Comparison of ENCODE assay signal across 8 cellular contexts in the genomic region with DNA sequence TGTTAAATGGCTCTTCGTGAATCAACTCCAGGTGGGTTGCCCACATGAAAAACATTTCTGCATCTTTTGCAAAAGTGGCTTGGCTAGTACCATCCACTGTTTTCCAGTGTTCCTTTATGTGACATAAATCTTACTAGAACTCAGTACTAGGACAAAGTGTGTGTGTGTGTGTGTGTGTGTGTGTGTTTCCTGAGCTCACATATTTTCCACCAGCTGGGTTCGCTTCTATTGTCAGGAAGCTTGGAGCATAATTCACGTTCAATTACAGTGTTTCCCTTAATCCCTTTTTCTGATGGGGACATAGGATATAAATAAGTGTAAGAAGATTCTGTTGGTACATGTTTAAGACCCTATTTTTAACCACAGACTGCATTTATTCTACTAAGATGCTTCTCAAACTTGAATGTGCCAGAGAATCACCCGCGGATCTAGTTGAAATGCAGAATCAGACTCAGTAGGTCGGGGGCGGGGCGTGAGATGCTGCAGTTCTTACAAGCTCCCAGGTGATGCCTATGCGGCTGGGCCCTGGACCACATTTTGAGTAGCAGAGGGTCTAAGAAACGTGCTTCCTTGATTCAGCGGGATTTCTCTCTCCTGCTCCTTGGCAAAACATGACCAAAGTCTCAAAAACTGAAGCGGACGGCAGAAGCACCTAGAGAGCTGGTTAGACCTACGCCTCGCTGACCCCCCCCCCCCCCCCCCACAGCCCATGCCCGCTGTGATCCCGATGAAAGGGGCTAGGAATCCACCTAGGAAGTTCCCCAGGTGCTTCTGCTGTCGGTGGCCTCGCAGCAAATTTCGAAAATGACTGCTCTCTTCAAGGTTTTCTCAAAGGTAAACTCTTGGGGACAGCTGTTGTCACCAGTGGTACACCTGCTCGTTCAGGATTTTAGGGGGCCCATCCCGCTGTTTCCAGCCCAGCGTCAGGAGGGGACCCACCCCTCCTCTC. TPM values are rescaled to one million over a fixed set of nuclear protein-coding genes. Genes with fewer than 3 reads are reported as not detected.
DNase-seq lines count a peak whose midpoint lies in the region; ATAC-seq lines count a peak whose summit lies in the region.

No MANE protein-coding gene starts in this region.

- intact Hi-C loops in activated CD4-positive, alpha-beta memory T cell treated with anti-CD3 and anti-CD28 coated beads for 36 hours (cut with micrococcal nuclease) = loop anchor here (1.0 to 10.0 kb wide), 4 partner anchors 17 to 500 kb away; partner anchors contain the start of genes HMGB3 and VMA21

- POLR2A ChIA-PET in activated CD4-positive, alpha-beta memory T cell treated with anti-CD3 and anti-CD28 coated beads for 36 hours (lab: Charles Lee) = interaction anchor here (0.9 kb wide), 2 partner anchors 16 to 500 kb away, joined by 3 to 5 read pairs; no protein-coding TSS in a partner anchor

- CTCF ChIA-PET in activated CD4-positive, alpha-beta memory T cell treated with anti-CD3 and anti-CD28 coated beads for 36 hours (lab: Charles Lee) = interaction anchor here (0.6 to 1.4 kb wide), 2 partner anchors 8 to 125 kb away, joined by 4 to 5 read pairs; no protein-coding TSS in a partner anchor

- H3K4me3 ChIP-seq in effector memory CD4-positive, alpha-beta T cell (ENCODE audit: insufficient read depth, low read depth, low read length, poor library complexity, severe bottlenecking) = peak overlapping the region; percentile 53
- peak overlapping the region; percentile 61 to 73 for H3K4me3 ChIP-seq in muscle layer of duodenum (ENCODE audit: low read depth in 1 of 2, low read length in 2 of 2)

- H3K27me3 ChIP-seq in effector memory CD4-positive, alpha-beta T cell (replicated peaks; ENCODE audit: control insufficient read depth, insufficient read depth, low read length, poor library complexity, severe bottlenecking) = no peaks in the 10 kb centered on the region
- H3K27me3 ChIP-seq in muscle layer of duodenum (ENCODE audit: low read depth, low read length) = no peaks in the 10 kb centered on the region

- H3K9me3 Mint-ChIP-seq in activated CD4-positive, alpha-beta memory T cell treated with anti-CD3 and anti-CD28 coated beads for 36 hours = no peaks in the 10 kb centered on the region

- H3K4me1 Mint-ChIP-seq in activated CD4-positive, alpha-beta memory T cell treated with anti-CD3 and anti-CD28 coated beads for 36 hours (ENCODE audit: low read depth) = peaks cover 13% of the 10 kb centered on the region

- ATAC-seq in GM21526 (IDR thresholded peaks at IDR 0.05; ENCODE audit: low FRiP score, unreplicated experiment) = no peak

- peak overlapping the region; percentile 73 for H3K4me3 Mint-ChIP-seq in activated CD4-positive, alpha-beta memory T cell treated with anti-CD3 and anti-CD28 coated beads for 36 hours

- H3K4me1 ChIP-seq in effector memory CD4-positive, alpha-beta T cell (ENCODE audit: control insufficient read depth, insufficient read depth, low read length, poor library complexity, severe bottlenecking) = no peaks in the 10 kb centered on the region
- H3K4me1 ChIP-seq in muscle layer of duodenum (ENCODE audit: control insufficient read depth in 1 of 2, insufficient read depth in 2 of 2, low read length in 2 of 2) = peaks cover 0 to 10% of the 10 kb centered on the region in 2 donors

- no peaks in the 10 kb centered on the region for H3K36me3 Mint-ChIP-seq in activated CD4-positive, alpha-beta memory T cell treated with anti-CD3 and anti-CD28 coated beads for 36 hours

- DNase-seq in NCI-H1417 (lab: John Stamatoyannopoulos, UW) = peak; percentile 60 to 76 (median 62)
- DNase-seq in NCI-H1417 treated with DMSO at 0.1 percent for 48 hours (lab: John Stamatoyannopoulos, UW) = no peak
- peak; percentile 68 for DNase-seq in NCI-H1105 treated with DMSO at 0.1 percent for 48 hours (lab: John Stamatoyannopoulos, UW)
- peak; percentile 68 for DNase-seq in activated CD4-positive, alpha-beta memory T cell treated with anti-CD3 and anti-CD28 coated beads for 36 hours
- DNase-seq in effector memory CD4-positive, alpha-beta T cell = peak in 2 of 3 donors; percentile 1 to 15
- peak; percentile 12 for DNase-seq in superior temporal gyrus (ENCODE audit: extremely low spot score)

- H3K36me3 ChIP-seq in effector memory CD4-positive, alpha-beta T cell (ENCODE audit: control insufficient read depth, insufficient read depth, low read length) = no peaks in the 10 kb centered on the region
- no peaks in the 10 kb centered on the region for H3K36me3 ChIP-seq in muscle layer of duodenum (ENCODE audit: control insufficient read depth in 1 of 2, insufficient read depth in 2 of 2, low read length in 2 of 2)

- no peaks in the 10 kb centered on the region for H3K9me3 ChIP-seq in effector memory CD4-positive, alpha-beta T cell (ENCODE audit: control insufficient read depth, low read length)
- no peaks in the 10 kb centered on the region for H3K9me3 ChIP-seq in muscle layer of duodenum (ENCODE audit: control insufficient read depth in 1 of 2, low read length in 2 of 2)

- H3K27ac Mint-ChIP-seq in activated CD4-positive, alpha-beta memory T cell treated with anti-CD3 and anti-CD28 coated beads for 36 hours = peak overlapping the region; percentile 49

- no peaks in the 10 kb centered on the region for H3K27me3 Mint-ChIP-seq in activated CD4-positive, alpha-beta memory T cell treated with anti-CD3 and anti-CD28 coated beads for 36 hours

- peak overlapping the region; percentile 78 for H3K27ac ChIP-seq in effector memory CD4-positive, alpha-beta T cell (ENCODE audit: insufficient read depth, low read length, poor library complexity, severe bottlenecking)
- H3K27ac ChIP-seq in muscle layer of duodenum (ENCODE audit: low read length) = no peak overlapping the region

RNA-seq across cellular contexts. Expression of gene CD99L2, which starts 0.8 kb away (rescaled TPM):
- 10 to 100 TPM; 14.9 to 15.7 TPM for total RNA-seq in activated CD4-positive, alpha-beta memory T cell treated with anti-CD3 and anti-CD28 coated beads for 36 hours
